In genomic region chr22:40043793-40044101, GRCh38 we compare ENCODE assay signal across 1 cellular context.
A peak's percentile ranks its signal among the peaks of the same experiment; 100 is the strongest.
TF ChIP-seq lines count a peak whose summit lies in the region.

No MANE protein-coding gene starts in this region.

TF ChIP-seq in K562, 482 proteins besides CTCF, POLR2A, EP300 and RAD21 (continued from another document and continues in another):
- TF ChIP-seq, protein P1, sequence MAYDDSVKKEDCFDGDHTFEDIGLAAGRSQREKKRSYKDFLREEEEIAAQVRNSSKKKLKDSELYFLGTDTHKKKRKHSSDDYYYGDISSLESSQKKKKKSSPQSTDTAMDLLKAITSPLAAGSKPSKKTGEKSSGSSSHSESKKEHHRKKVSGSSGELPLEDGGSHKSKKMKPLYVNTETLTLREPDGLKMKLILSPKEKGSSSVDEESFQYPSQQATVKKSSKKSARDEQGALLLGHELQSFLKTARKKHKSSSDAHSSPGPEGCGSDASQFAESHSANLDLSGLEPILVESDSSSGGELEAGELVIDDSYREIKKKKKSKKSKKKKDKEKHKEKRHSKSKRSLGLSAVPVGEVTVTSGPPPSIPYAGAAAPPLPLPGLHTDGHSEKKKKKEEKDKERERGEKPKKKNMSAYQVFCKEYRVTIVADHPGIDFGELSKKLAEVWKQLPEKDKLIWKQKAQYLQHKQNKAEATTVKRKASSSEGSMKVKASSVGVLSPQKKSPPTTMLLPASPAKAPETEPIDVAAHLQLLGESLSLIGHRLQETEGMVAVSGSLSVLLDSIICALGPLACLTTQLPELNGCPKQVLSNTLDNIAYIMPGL (CRISPR knock-in tag; IDR thresholded peaks at IDR 0.05) = no peak
- TF ChIP-seq ZBTB17 (CRISPR knock-in tag; IDR thresholded peaks at IDR 0.05) = no peak
- TF ChIP-seq SP1 (CRISPR knock-in tag; IDR thresholded peaks at IDR 0.05) = no peak
- TF ChIP-seq BRD9 (IDR thresholded peaks at IDR 0.05; ENCODE audit: low read depth, partially characterized antibody) = no peak
- no peak for TF ChIP-seq MAFG (tag; conservative IDR thresholded peaks at IDR 0.05)
- TF ChIP-seq MLX (CRISPR knock-in tag; conservative IDR thresholded peaks at IDR 0.05) = no peak
- no peak for TF ChIP-seq SAP30 (IDR thresholded peaks at IDR 0.05; ENCODE audit: borderline replicate concordance, insufficient read depth, low read depth, low read length, poor library complexity, severe bottlenecking)
- TF ChIP-seq EZH2 (IDR thresholded peaks at IDR 0.05; ENCODE audit: borderline replicate concordance, low read depth, low read length) = no peak
- TF ChIP-seq MYBL2 (IDR thresholded peaks at IDR 0.05; ENCODE audit: low read depth) = no peak; the same call in 1 of the 2 replicates
- TF ChIP-seq MYBL2 (CRISPR knock-in tag; IDR thresholded peaks at IDR 0.05; ENCODE audit: borderline replicate concordance) = no peak
- TF ChIP-seq NFATC3 (IDR thresholded peaks at IDR 0.05) = no peak
- TF ChIP-seq ETS1 (conservative IDR thresholded peaks at IDR 0.05; ENCODE audit: control insufficient read depth, low read depth, low read length) = no peak
- TF ChIP-seq SRSF1 (IDR thresholded peaks at IDR 0.05; ENCODE audit: low read depth, low read length) = no peak
- TF ChIP-seq ZSCAN29 (IDR thresholded peaks at IDR 0.05) = peak; percentile 76; the same call in 1 of the 2 replicates
- no peak for TF ChIP-seq ZNF184 (CRISPR knock-in tag; IDR thresholded peaks at IDR 0.05)
- TF ChIP-seq ZNF507 (tag; conservative IDR thresholded peaks at IDR 0.05) = no peak
- no peak for TF ChIP-seq ZBTB8A (IDR thresholded peaks at IDR 0.05; ENCODE audit: partially characterized antibody)
- no peak for TF ChIP-seq ZNF263 (CRISPR knock-in tag; IDR thresholded peaks at IDR 0.05; ENCODE audit: borderline replicate concordance)
- TF ChIP-seq FOXP1 (CRISPR knock-in tag; IDR thresholded peaks at IDR 0.05) = no peak
- 0 out of 2 replicates have a peak, but pooled peaks have one; percentile 22 for TF ChIP-seq BRD4 (IDR thresholded peaks at IDR 0.05)
- TF ChIP-seq TFE3 (CRISPR knock-in tag; IDR thresholded peaks at IDR 0.05) = no peak
- 0 out of 2 replicates have a peak, but pooled peaks have one; percentile 0 for TF ChIP-seq TOE1 (IDR thresholded peaks at IDR 0.05; ENCODE audit: borderline replicate concordance)
- TF ChIP-seq TOE1 (CRISPR knock-in tag; IDR thresholded peaks at IDR 0.05; ENCODE audit: borderline replicate concordance, low read depth) = no peak
- TF ChIP-seq SRSF7 (optimal IDR thresholded peaks at IDR 0.05; ENCODE audit: low read depth, low read length) = no peak
- TF ChIP-seq ZNF644 (tag; IDR thresholded peaks at IDR 0.05; ENCODE audit: low read depth) = peak; percentile 50; the same call in 1 of the 2 replicates
- no peak for TF ChIP-seq TEAD2 (tag; IDR thresholded peaks at IDR 0.05)
- TF ChIP-seq RFX5 (IDR thresholded peaks at IDR 0.05; ENCODE audit: low read depth, low read length) = no peak
- TF ChIP-seq CCAR2 (IDR thresholded peaks at IDR 0.05; ENCODE audit: low read depth, low read length) = no peak
- TF ChIP-seq, protein P2, sequence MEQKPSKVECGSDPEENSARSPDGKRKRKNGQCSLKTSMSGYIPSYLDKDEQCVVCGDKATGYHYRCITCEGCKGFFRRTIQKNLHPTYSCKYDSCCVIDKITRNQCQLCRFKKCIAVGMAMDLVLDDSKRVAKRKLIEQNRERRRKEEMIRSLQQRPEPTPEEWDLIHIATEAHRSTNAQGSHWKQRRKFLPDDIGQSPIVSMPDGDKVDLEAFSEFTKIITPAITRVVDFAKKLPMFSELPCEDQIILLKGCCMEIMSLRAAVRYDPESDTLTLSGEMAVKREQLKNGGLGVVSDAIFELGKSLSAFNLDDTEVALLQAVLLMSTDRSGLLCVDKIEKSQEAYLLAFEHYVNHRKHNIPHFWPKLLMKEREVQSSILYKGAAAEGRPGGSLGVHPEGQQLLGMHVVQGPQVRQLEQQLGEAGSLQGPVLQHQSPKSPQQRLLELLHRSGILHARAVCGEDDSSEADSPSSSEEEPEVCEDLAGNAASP (IDR thresholded peaks at IDR 0.05) = no peak
- no peak for TF ChIP-seq ATF1 (CRISPR knock-in tag; IDR thresholded peaks at IDR 0.05)
- no peak for TF ChIP-seq ATF1 (tag; IDR thresholded peaks at IDR 0.05)
- no peak for TF ChIP-seq TRIM24 (IDR thresholded peaks at IDR 0.05)
- TF ChIP-seq HDAC3 (IDR thresholded peaks at IDR 0.05; ENCODE audit: borderline replicate concordance, partially characterized antibody) = no peak
- no peak for TF ChIP-seq MTA1 (IDR thresholded peaks at IDR 0.05; ENCODE audit: borderline replicate concordance)
- no peak for TF ChIP-seq ZNF830 (CRISPR knock-in tag; IDR thresholded peaks at IDR 0.05)
- TF ChIP-seq MTF1 (CRISPR knock-in tag; IDR thresholded peaks at IDR 0.05; ENCODE audit: borderline replicate concordance) = no peak
- peak; percentile 3; the same call in 1 of the 2 replicates for TF ChIP-seq ZNF175 (CRISPR knock-in tag; IDR thresholded peaks at IDR 0.05; ENCODE audit: low read depth)
- TF ChIP-seq ESRRA (IDR thresholded peaks at IDR 0.05; ENCODE audit: borderline replicate concordance, low read depth) = peak; percentile 90; the same call in 1 of the 2 replicates
- no peak for TF ChIP-seq ELK3 (CRISPR knock-in tag; IDR thresholded peaks at IDR 0.05)
- TF ChIP-seq MGA (IDR thresholded peaks at IDR 0.05) = 0 out of 2 replicates have a peak, but pooled peaks have one; percentile 51
- TF ChIP-seq TAF7 (tag; IDR thresholded peaks at IDR 0.05) = no peak
- TF ChIP-seq, protein P3, sequence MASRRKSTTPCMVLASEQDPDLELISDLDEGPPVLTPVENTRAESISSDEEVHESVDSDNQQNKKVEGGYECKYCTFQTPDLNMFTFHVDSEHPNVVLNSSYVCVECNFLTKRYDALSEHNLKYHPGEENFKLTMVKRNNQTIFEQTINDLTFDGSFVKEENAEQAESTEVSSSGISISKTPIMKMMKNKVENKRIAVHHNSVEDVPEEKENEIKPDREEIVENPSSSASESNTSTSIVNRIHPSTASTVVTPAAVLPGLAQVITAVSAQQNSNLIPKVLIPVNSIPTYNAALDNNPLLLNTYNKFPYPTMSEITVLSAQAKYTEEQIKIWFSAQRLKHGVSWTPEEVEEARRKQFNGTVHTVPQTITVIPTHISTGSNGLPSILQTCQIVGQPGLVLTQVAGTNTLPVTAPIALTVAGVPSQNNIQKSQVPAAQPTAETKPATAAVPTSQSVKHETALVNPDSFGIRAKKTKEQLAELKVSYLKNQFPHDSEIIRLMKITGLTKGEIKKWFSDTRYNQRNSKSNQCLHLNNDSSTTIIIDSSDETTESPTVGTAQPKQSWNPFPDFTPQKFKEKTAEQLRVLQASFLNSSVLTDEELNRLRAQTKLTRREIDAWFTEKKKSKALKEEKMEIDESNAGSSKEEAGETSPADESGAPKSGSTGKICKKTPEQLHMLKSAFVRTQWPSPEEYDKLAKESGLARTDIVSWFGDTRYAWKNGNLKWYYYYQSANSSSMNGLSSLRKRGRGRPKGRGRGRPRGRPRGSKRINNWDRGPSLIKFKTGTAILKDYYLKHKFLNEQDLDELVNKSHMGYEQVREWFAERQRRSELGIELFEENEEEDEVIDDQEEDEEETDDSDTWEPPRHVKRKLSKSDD (conservative IDR thresholded peaks at IDR 0.05; ENCODE audit: low read length) = no peak
